Comparison of ENCODE assay signal across 8 cellular contexts in genomic region chr9:20621553-20622329, GRCh38. TPM values are rescaled to one million over a fixed set of nuclear protein-coding genes. Genes with fewer than 3 reads are reported as not detected.
DNase-seq lines count a peak whose midpoint lies in the region; ATAC-seq and TF ChIP-seq lines count a peak whose summit lies in the region.

No MANE protein-coding gene starts in this region.

- peak; percentile 22 for ATAC-seq in lung (ENCODE audit: insufficient read depth, low FRiP score)
- ATAC-seq in HG03520 (IDR thresholded peaks at IDR 0.05; ENCODE audit: unreplicated experiment) = no peak

- intact Hi-C loops in activated CD4-positive, alpha-beta memory T cell treated with anti-CD3 and anti-CD28 coated beads for 36 hours (cut with micrococcal nuclease) = loop anchor here (1.0 to 5.0 kb wide), 14 partner anchors 17 to 1239 kb away; partner anchors contain the start of gene RPS6

- H3K27me3 ChIP-seq in ectodermal cell (ENCODE audit: control insufficient read depth, insufficient read depth, low read length, poor library complexity, severe bottlenecking) (peaks cover 58% of the 10 kb centered on the region), lung (ENCODE audit: control insufficient read depth, insufficient read depth) (no peaks in the 10 kb centered on the region)

- H3K4me3 ChIP-seq in HFF-Myc (replicated peaks; ENCODE audit: low read depth, low read length) (peak overlapping the region; percentile 91), ectodermal cell (ENCODE audit: insufficient read depth, low read depth, low read length) (peak overlapping the region; percentile 85), lung (peak overlapping the region; percentile 86)

- no peaks in the 10 kb centered on the region for H3K9me3 ChIP-seq in ectodermal cell (ENCODE audit: control insufficient read depth, low read length)
- H3K9me3 ChIP-seq in lung (ENCODE audit: control insufficient read depth in 2 of 2, insufficient read depth in 1 of 2, low read length in 1 of 2) = no peaks in the 10 kb centered on the region

- H3K4me1 ChIP-seq in ectodermal cell (ENCODE audit: control insufficient read depth, insufficient read depth, low read length) (peaks cover 13% of the 10 kb centered on the region), lung (ENCODE audit: control insufficient read depth in 2 of 2, insufficient read depth in 2 of 2, low read length in 2 of 2) (peaks cover 2 to 8% of the 10 kb centered on the region in 2 donors)

- H3K27ac ChIP-seq in ectodermal cell (ENCODE audit: insufficient read depth, low read depth, low read length, poor library complexity, severe bottlenecking) (peak overlapping the region; percentile 83), lung (ENCODE audit: low read depth in 1 of 2, low read length in 1 of 2) (peak overlapping the region; percentile 87 to 97)

- 0% methylated on average over 71 to 73 of the region's 73 CpGs for WGBS in ectodermal cell, 2 experiments
- WGBS in lung, 2 donors = 1% methylated on average over 63 to 73 of the region's 73 CpGs

- no peaks in the 10 kb centered on the region for H3K27me3 Mint-ChIP-seq in activated CD4-positive, alpha-beta memory T cell treated with anti-CD3 and anti-CD28 coated beads for 36 hours

- H3K36me3 Mint-ChIP-seq in activated CD4-positive, alpha-beta memory T cell treated with anti-CD3 and anti-CD28 coated beads for 36 hours = peaks cover 9% of the 10 kb centered on the region

- CTCF ChIA-PET in activated CD4-positive, alpha-beta memory T cell treated with anti-CD3 and anti-CD28 coated beads for 36 hours (lab: Charles Lee) = interaction anchor here (0.7 to 1.8 kb wide), 22 partner anchors 10 to 694 kb away, joined by 3 to 25 read pairs (median 4); partner anchors contain the start of gene FOCAD

- H3K4me3 Mint-ChIP-seq in activated CD4-positive, alpha-beta memory T cell treated with anti-CD3 and anti-CD28 coated beads for 36 hours = peak overlapping the region; percentile 96

- no peak for TF ChIP-seq CTCF in HFF-Myc (IDR thresholded peaks at IDR 0.05; ENCODE audit: low read depth, low read length, missing control alignments)
- TF ChIP-seq CTCF in lung (IDR thresholded peaks at IDR 0.05; ENCODE audit: control extremely low read depth, extremely low read depth) = no peak

- H3K27ac Mint-ChIP-seq in activated CD4-positive, alpha-beta memory T cell treated with anti-CD3 and anti-CD28 coated beads for 36 hours = peak overlapping the region; percentile 94

- H3K4me1 Mint-ChIP-seq in activated CD4-positive, alpha-beta memory T cell treated with anti-CD3 and anti-CD28 coated beads for 36 hours (ENCODE audit: low read depth) = peaks cover 46% of the 10 kb centered on the region

- POLR2A ChIA-PET in activated CD4-positive, alpha-beta memory T cell treated with anti-CD3 and anti-CD28 coated beads for 36 hours (lab: Charles Lee) = interaction anchor here (0.7 to 2.5 kb wide), 25 partner anchors 10 to 695 kb away, joined by 3 to 37 read pairs (median 5); partner anchors contain the start of gene FOCAD

- H3K36me3 ChIP-seq in ectodermal cell (ENCODE audit: control insufficient read depth, insufficient read depth, low read length) (no peaks in the 10 kb centered on the region), lung (ENCODE audit: control insufficient read depth in 2 of 2, insufficient read depth in 2 of 2, low read length in 2 of 2) (no peaks in the 10 kb centered on the region)

- peak; percentile 66 for DNase-seq in GDM1 (lab: John Stamatoyannopoulos, UW)
- peak; percentile 50 for DNase-seq in HFF-Myc (ENCODE audit: extremely low read depth, low read depth)
- DNase-seq in NCI-H2171 (lab: John Stamatoyannopoulos, UW) = peak; percentile 41
- peak; percentile 79 for DNase-seq in activated CD4-positive, alpha-beta memory T cell treated with anti-CD3 and anti-CD28 coated beads for 36 hours
- peak; percentile 73 for DNase-seq in lung (ENCODE audit: low spot score)
- peak; percentile 57 to 68 (median 57) for DNase-seq in stimulated activated CD4-positive, alpha-beta T cell treated with anti-CD3 and anti-CD28 coated beads, TNF-alpha, amount 100 ng/mL, for 1 hour (ENCODE audit: low read depth in 3 of 3, low spot score in 1 of 3)

- H3K9me3 Mint-ChIP-seq in activated CD4-positive, alpha-beta memory T cell treated with anti-CD3 and anti-CD28 coated beads for 36 hours = no peaks in the 10 kb centered on the region

RNA-seq across cellular contexts. Expression of gene MLLT3, which starts 0.6 kb away (rescaled TPM):
- total RNA-seq in activated CD4-positive, alpha-beta memory T cell treated with anti-CD3 and anti-CD28 coated beads for 36 hours = 10 to 100 TPM; 30.8 to 34.0 TPM
- polyA plus RNA-seq in ectodermal cell (2013, experiment 1 of 4) = 61.1 TPM
- polyA plus RNA-seq in ectodermal cell (2013, experiment 2 of 4) = 59.1 TPM
- 56.5 TPM for polyA plus RNA-seq in ectodermal cell (2013, experiment 3 of 4)
- 66.6 TPM for polyA plus RNA-seq in ectodermal cell (2013, experiment 4 of 4)
- 10 to 100 TPM; 17.3 to 43.1 TPM for total RNA-seq in lung
- 1 to 10 TPM; 7.1 to 10.0 TPM for polyA plus RNA-seq in lung
